18 cellular contexts compared by ENCODE assay signal in genomic region chr5:173278172-173278571, GRCh38. TPM values are rescaled to one million over a fixed set of nuclear protein-coding genes. Genes with fewer than 3 reads are reported as not detected.
"Had no signal": no experiment of that assay in that cellular context is flagged by ENCODE, and none has a peak within 500 bp of the region (broad histone marks: within the 10 kb centered on the region; RNA-seq: fewer than 3 reads in every experiment).

No MANE protein-coding gene starts in this region.

- H3K36me3 ChIP-seq: ascending aorta, neutrophil, thyroid gland had no signal

- H3K27me3 ChIP-seq: ascending aorta, thyroid gland had no signal

- H3K27ac ChIP-seq: ascending aorta, neutrophil, thyroid gland had no signal

- ATAC-seq: activated CD4-positive, alpha-beta T cell treated with anti-CD3 and anti-CD28 coated beads for 36 hours; esophagus mucosa; natural killer cell treated with Interleukin-12 subunit alpha and Interleukin-12 subunit beta and Interleukin-15 and Interleukin-18, amount 100 ng/mL, for 72 hours; WTC11 had no signal

- H3K4me1 ChIP-seq: ascending aorta had no signal

- DNase-seq: activated CD4-positive, alpha-beta T cell treated with anti-CD3 and anti-CD28 coated beads for 36 hours; activated CD4-positive, alpha-beta T cell treated with anti-CD3 and anti-CD28 coated beads, Interleukin-2, amount 50 U/mL, for 48 hours; activated gamma-delta T cell; effector CD4-positive, alpha-beta T cell; stimulated activated CD4-positive, alpha-beta T cell treated with anti-CD3 and anti-CD28 coated beads, Interleukin-12 subunit alpha, Interleukin-12 subunit beta, amount 100 ng/mL, for 4 hours; stimulated activated CD4-positive, alpha-beta T cell treated with anti-CD3 and anti-CD28 coated beads, Interleukin-1b, Interleukin-23, amount 100 ng/mL, for 48 hours; stimulated activated naive CD4-positive, alpha-beta T cell treated with Interleukin-2 at 50 U/mL for 16 hours; thyroid gland had no signal

- H3K4me3 ChIP-seq: ascending aorta, thyroid gland had no signal

- H3K9me3 ChIP-seq: ascending aorta, neutrophil, thyroid gland had no signal

RNA-seq across cellular contexts. Expression of gene NKX2-5, which starts 43.2 kb away (rescaled TPM):
- total RNA-seq: ascending aorta; cerebellum; esophagus mucosa; glomerular endothelial cell; lung microvascular endothelial cell; natural killer cell treated with Interleukin-12 subunit alpha and Interleukin-12 subunit beta and Interleukin-15 and Interleukin-18, amount 100 ng/mL, for 72 hours; subcutaneous adipose tissue; thyroid gland; ureter had no signal
